Comparison of ENCODE assay signal across 10 cellular contexts in the genomic region with DNA sequence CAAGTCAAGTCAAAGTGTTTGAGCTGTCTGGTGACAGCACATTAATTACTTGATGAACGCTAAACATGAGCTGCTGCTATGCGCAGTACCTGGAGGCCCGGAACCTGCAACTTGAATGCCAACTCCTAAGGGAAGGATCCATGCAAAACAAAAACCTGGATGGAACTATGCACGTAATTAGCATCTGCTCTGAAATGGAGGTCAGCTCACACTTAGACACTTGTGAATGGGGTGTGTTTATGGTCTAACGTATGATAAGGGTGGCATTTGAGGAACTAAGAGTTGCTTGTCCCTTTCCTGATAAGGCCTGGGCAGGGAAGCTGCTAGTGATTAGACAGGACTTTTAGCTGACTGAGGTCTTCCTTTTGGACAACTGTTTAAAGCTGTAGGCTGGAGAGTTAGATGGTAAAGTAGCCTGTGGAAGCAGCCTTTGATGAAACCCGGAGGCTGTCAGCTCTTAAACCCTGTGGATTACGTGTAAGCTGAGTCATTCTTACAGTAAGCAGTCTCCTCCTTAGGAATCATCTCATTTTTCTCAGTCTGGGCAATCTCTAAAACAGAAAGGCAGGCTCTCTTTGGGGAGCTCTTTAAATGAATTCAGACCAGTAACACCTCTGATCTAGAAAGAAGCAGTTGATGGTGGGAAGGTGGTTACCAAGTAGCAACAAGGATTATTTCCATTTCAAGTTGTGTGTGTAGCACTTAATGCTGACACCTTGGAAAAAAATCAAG. TPM values are rescaled to one million over a fixed set of nuclear protein-coding genes. Genes with fewer than 3 reads are reported as not detected.
DNase-seq lines count a peak whose midpoint lies in the region; ATAC-seq and TF ChIP-seq lines count a peak whose summit lies in the region.
"Had no signal": no experiment of that assay in that cellular context is flagged by ENCODE, and none has a peak within 500 bp of the region (broad histone marks: within the 10 kb centered on the region; RNA-seq: fewer than 3 reads in every experiment).

No MANE protein-coding gene starts in this region.

- H3K27ac ChIP-seq in H9 (ENCODE audit: insufficient read length, low read depth, low read length) (no peak overlapping the region), gastrocnemius medialis (peak overlapping the region; percentile 27 to 60 (median 49))
- H3K27ac ChIP-seq: SJSA1 had no signal

- H2AK5ac ChIP-seq in H9 (ENCODE audit: insufficient read length, low read length), result no peak overlapping the region

- in situ Hi-C loops in gastrocnemius medialis (cut with MboI; ENCODE audit: low sequenced_read_pairs in 4 of 4), result no loop called here

- H3K27ac Mint-ChIP-seq in H9, result no peak overlapping the region; a peak in 1 of 7 replicates

- no peak overlapping the region for H2BK120ac ChIP-seq in H9 (ENCODE audit: low read depth, low read length, poor library complexity, severe bottlenecking)

- no peaks in the 10 kb centered on the region for H3K23me2 ChIP-seq in H9 (ENCODE audit: insufficient read length, low read depth, low read length, poor library complexity, severe bottlenecking)

- TF ChIP-seq POLR2A in gastrocnemius medialis (IDR thresholded peaks at IDR 0.05), result no peak

- H3K36me3 Mint-ChIP-seq in H9 (ENCODE audit: insufficient read depth in 1 of 3, low read depth in 3 of 3), result no peaks in the 10 kb centered on the region

- no peak overlapping the region for H3K4ac ChIP-seq in H9 (ENCODE audit: low read depth, low read length)

- H2BK15ac ChIP-seq in H9 (ENCODE audit: low read depth, low read length), result no peak overlapping the region

- H3K4me2 ChIP-seq in H9 (ENCODE audit: insufficient read depth, insufficient read length, low read length), result no peak overlapping the region

- H3K4me1 ChIP-seq in H9 (ENCODE audit: insufficient read depth, low read length) (no peaks in the 10 kb centered on the region), gastrocnemius medialis (peaks cover 60 to 91% of the 10 kb centered on the region in 2 donors)

- DNase-seq in H9 (peak; percentile 6), RPMI8226 (peak; percentile 59), fibroblast of peridontal ligament (ENCODE audit: extremely low read depth) (peak; percentile 89), gastrocnemius medialis (no peak), COR-L47 (lab: John Stamatoyannopoulos, UW) (no peak)
- DNase-seq in activated CD4-positive, alpha-beta T cell treated with anti-CD3 and anti-CD28 coated beads, Interleukin-2, amount 50 U/mL, for 4 hours, result no peak
- no peak for DNase-seq in stimulated activated CD8-positive, alpha-beta memory T cell treated with anti-CD3 and anti-CD28 coated beads, Interleukin-4, amount 100 ng/mL, for 48 hours
- DNase-seq: stimulated activated CD4-positive, alpha-beta T cell treated with anti-CD3 and anti-CD28 coated beads, Interleukin-15, amount 100 ng/mL, for 24 hours had no signal

- H2AFZ ChIP-seq in H9 (ENCODE audit: low read length), result no peak overlapping the region

- no CpG with 5 or more reads among the region's 7 CpGs for WGBS in H9 (ENCODE audit: extremely low coverage, insufficient read length, low lambda C conversion rate)

- no peak overlapping the region for H3K18ac ChIP-seq in H9 (ENCODE audit: insufficient read length, low read depth, low read length)

- H4K91ac ChIP-seq in H9 (ENCODE audit: insufficient read length, low read depth, low read length), result no peak overlapping the region

- no peak overlapping the region for H3K4me3 ChIP-seq in gastrocnemius medialis
- H3K4me3 ChIP-seq: SJSA1 had no signal

- H3T11ph ChIP-seq in H9 (ENCODE audit: low read length), result no peak overlapping the region

- no peaks in the 10 kb centered on the region for H3K36me3 ChIP-seq in gastrocnemius medialis
- H3K36me3 ChIP-seq: SJSA1 had no signal

- no peak overlapping the region for H3K56ac ChIP-seq in H9 (ENCODE audit: insufficient read length, low read depth, low read length)

- H4K5ac ChIP-seq in H9 (ENCODE audit: insufficient read length, low read depth, low read length), result no peak overlapping the region

- no peak overlapping the region for H3K9ac ChIP-seq in H9 (ENCODE audit: extremely low read depth, insufficient read length, low read length)

- H3K9me3 ChIP-seq in H9 (ENCODE audit: control insufficient read depth, low read depth, low read length), result no peaks in the 10 kb centered on the region
- H3K9me3 ChIP-seq in gastrocnemius medialis, result no peaks in the 10 kb centered on the region
- H3K9me3 ChIP-seq: SJSA1 had no signal

- H3K4me3 Mint-ChIP-seq in H9, result no peak overlapping the region

- no peaks in the 10 kb centered on the region for H4K20me1 ChIP-seq in H9 (ENCODE audit: control insufficient read depth, insufficient read depth, insufficient read length)

- no peaks in the 10 kb centered on the region; the same call in 1 of the 2 replicates for H3K27me3 ChIP-seq in H9 (ENCODE audit: insufficient read depth, low read length)
- H3K27me3 ChIP-seq in gastrocnemius medialis, result no peaks in the 10 kb centered on the region
- H3K27me3 ChIP-seq: SJSA1 had no signal

- H2BK5ac ChIP-seq in H9 (ENCODE audit: insufficient read length, low read length), result no peak overlapping the region

- peaks cover 82% of the 10 kb centered on the region for H3K27me3 Mint-ChIP-seq in H9 (ENCODE audit: low read depth)

- H2BK20ac ChIP-seq in H9 (ENCODE audit: low read depth, low read length, poor library complexity, severe bottlenecking), result no peak overlapping the region

- no peaks in the 10 kb centered on the region for H3K9me3 Mint-ChIP-seq in H9

- TF ChIP-seq CTCF in H9 (conservative IDR thresholded peaks at IDR 0.05) (no peak), gastrocnemius medialis (IDR thresholded peaks at IDR 0.05 in 4 of 5, conservative IDR thresholded peaks at IDR 0.05 in 1 of 5) (no peak)

- no peak overlapping the region for H4K8ac ChIP-seq in H9 (replicated peaks; ENCODE audit: insufficient read length, low read depth, low read length)

- intact Hi-C loops in gastrocnemius medialis (cut with DNase I; ENCODE audit: low total_unique reads), result no loop called here

- H3K23ac ChIP-seq in H9 (ENCODE audit: insufficient read length, low read depth, low read length), result no peak overlapping the region

- H3K79me2 ChIP-seq in H9 (ENCODE audit: insufficient read depth, low read length), result no peaks in the 10 kb centered on the region

- ATAC-seq in gastrocnemius medialis, result peak; percentile 18 to 19
- ATAC-seq in GM19324 (IDR thresholded peaks at IDR 0.05; ENCODE audit: low FRiP score, unreplicated experiment), result no peak

- H3K14ac ChIP-seq in H9 (ENCODE audit: insufficient read depth, low read length), result no peak overlapping the region

- H3K79me1 ChIP-seq in H9 (ENCODE audit: insufficient read depth, low read depth, low read length, poor library complexity, severe bottlenecking), result no peaks in the 10 kb centered on the region

- H2BK12ac ChIP-seq in H9 (ENCODE audit: insufficient read length, low read depth, low read length), result no peak overlapping the region

- peaks cover 18 to 22% of the 10 kb centered on the region in 2 experiments for H3K4me1 Mint-ChIP-seq in H9

RNA-seq across cellular contexts. Expression of a gene that starts 6.8 kb away (rescaled TPM):
- total RNA-seq in H9 (2021), result 0.18 and 0.37 TPM in 2 replicates
- total RNA-seq in gastrocnemius medialis, result 10 to 100 TPM in 1 of 4 donors, 1 to 10 TPM in 3; 2.3 to 21.8 (median 6.4) TPM

Comparison
In these comparisons a context has a peak if more than half of its experiments do, and no peak if none do; other contexts are left out.
1. DNase-seq: peak in H9 (single experiment), RPMI8226 (single experiment) and fibroblast of peridontal ligament (single experiment); none in gastrocnemius medialis (0 of 2), COR-L47 (single experiment), activated CD4-positive, alpha-beta T cell treated with anti-CD3 and anti-CD28 coated beads, Interleukin-2, amount 50 U/mL, for 4 hours (0 of 2) and stimulated activated CD8-positive, alpha-beta memory T cell treated with anti-CD3 and anti-CD28 coated beads, Interleukin-4, amount 100 ng/mL, for 48 hours (single experiment).